ENCODE assay signal across 8 cellular contexts in genomic region chr3:42581709-42582473, GRCh38. TPM values are rescaled to one million over a fixed set of nuclear protein-coding genes. Genes with fewer than 3 reads are reported as not detected.
DNase-seq lines count a peak whose midpoint lies in the region; ATAC-seq, FAIRE-seq and TF ChIP-seq lines count a peak whose summit lies in the region.

SEC22C (minus strand) TSS chr3:42581967; CDS start chr3:42569046, 12,921 bp downstream.

- no peaks in the 10 kb centered on the region for H3K36me3 ChIP-seq in pancreas
- no peaks in the 10 kb centered on the region for H3K36me3 ChIP-seq in tibial artery

- DNase-seq in GM10266 (ENCODE audit: extremely low spot score) (peak; percentile 97), NCI-H1092 (lab: John Stamatoyannopoulos, UW) (peak; percentile 92), SKM-1 treated with dmso at 0.1 percent for 144 hours (lab: John Stamatoyannopoulos, UW; ENCODE audit: unreplicated experiment) (peak; percentile 98), head of caudate nucleus (peak; percentile 94 to 99 (median 98)), pancreas (peak; percentile 96 to 99 (median 97)), tibial artery (peak; percentile 96 to 97)
- peak; percentile 96 for DNase-seq in activated naive CD8-positive, alpha-beta T cell treated with anti-CD3 and anti-CD28 coated beads for 36 hours

- ATAC-seq in HG02588 (IDR thresholded peaks at IDR 0.05; ENCODE audit: unreplicated experiment) (peak; percentile 91), pancreas (peak; percentile 95 to 99 (median 98))

- TF ChIP-seq CTCF in GM10266 (IDR thresholded peaks at IDR 0.05; ENCODE audit: control insufficient read depth, insufficient read depth, low read depth, missing control alignments) (peak; percentile 56), pancreas (IDR thresholded peaks at IDR 0.05) (no peak), tibial artery (IDR thresholded peaks at IDR 0.05) (no peak)

- intact Hi-C loops in head of caudate nucleus (cut with DNase I) (loop anchor here (5.0 kb wide), 1 partner anchor 165 kb away; no protein-coding TSS in a partner anchor), pancreas (cut with DNase I) (loop anchor here in 1 of 3 donors (10.0 kb wide), 1 partner anchor 163 kb away; no protein-coding TSS in a partner anchor), tibial artery (cut with DNase I; ENCODE audit: low total_unique reads) (loop anchor here (5.0 kb wide), 1 partner anchor 165 kb away; no protein-coding TSS in a partner anchor)

- H3K4me1 Mint-ChIP-seq in activated naive CD8-positive, alpha-beta T cell treated with anti-CD3 and anti-CD28 coated beads for 36 hours = peaks cover 45% of the 10 kb centered on the region

- H3K27me3 Mint-ChIP-seq in activated naive CD8-positive, alpha-beta T cell treated with anti-CD3 and anti-CD28 coated beads for 36 hours = no peaks in the 10 kb centered on the region

- no peaks in the 10 kb centered on the region for H3K27me3 ChIP-seq in pancreas
- H3K27me3 ChIP-seq in tibial artery = no peaks in the 10 kb centered on the region

- H3K9me3 Mint-ChIP-seq in activated naive CD8-positive, alpha-beta T cell treated with anti-CD3 and anti-CD28 coated beads for 36 hours = no peaks in the 10 kb centered on the region

- peak within 1 kb of the TSS; percentile 95 for H3K27ac Mint-ChIP-seq in activated naive CD8-positive, alpha-beta T cell treated with anti-CD3 and anti-CD28 coated beads for 36 hours

- peaks cover 19% of the 10 kb centered on the region for H3K36me3 Mint-ChIP-seq in activated naive CD8-positive, alpha-beta T cell treated with anti-CD3 and anti-CD28 coated beads for 36 hours

- peak within 1 kb of the TSS; percentile 72 to 84 (median 81) for H3K27ac ChIP-seq in pancreas
- peak within 1 kb of the TSS; percentile 86 to 93 for H3K27ac ChIP-seq in tibial artery

- H3K4me3 ChIP-seq in pancreas (peak within 1 kb of the TSS; percentile 71 to 95 (median 86)), tibial artery (peak within 1 kb of the TSS; percentile 73 to 88)

- FAIRE-seq in pancreas (lab: Jason Lieb, UNC) = no peak

- 0% methylated on average over 66 to 77 of the region's 77 CpGs for WGBS in pancreas, 2 donors

- H3K4me1 ChIP-seq in pancreas (peaks cover 3 to 11% (median 9%) of the 10 kb centered on the region in 3 donors), tibial artery (peaks cover 0 to 20% (median 16%) of the 10 kb centered on the region in 4 donors)

- H3K9me3 ChIP-seq in pancreas (no peaks in the 10 kb centered on the region), tibial artery (no peaks in the 10 kb centered on the region)

- H3K4me3 Mint-ChIP-seq in activated naive CD8-positive, alpha-beta T cell treated with anti-CD3 and anti-CD28 coated beads for 36 hours = peak within 1 kb of the TSS; percentile 87

RNA-seq across cellular contexts. Expression of gene SEC22C, which starts in this region (rescaled TPM):
- 10 to 100 TPM; 40.0 to 42.3 TPM for total RNA-seq in activated naive CD8-positive, alpha-beta T cell treated with anti-CD3 and anti-CD28 coated beads for 36 hours
- 10 to 100 TPM; 19.5 to 26.1 (median 21.7) TPM for total RNA-seq in pancreas
- polyA plus RNA-seq in pancreas = 10 to 100 TPM; 12.0 to 23.7 TPM

Comparison
In these comparisons a context has a peak if more than half of its experiments do, and no peak if none do; other contexts are left out.
1. Peak in every context shown above with its lines: DNase-seq, ATAC-seq, H3K4me3 ChIP-seq and H3K27ac ChIP-seq.